Comparison of ENCODE assay signal across 12 cellular contexts in the genomic region with DNA sequence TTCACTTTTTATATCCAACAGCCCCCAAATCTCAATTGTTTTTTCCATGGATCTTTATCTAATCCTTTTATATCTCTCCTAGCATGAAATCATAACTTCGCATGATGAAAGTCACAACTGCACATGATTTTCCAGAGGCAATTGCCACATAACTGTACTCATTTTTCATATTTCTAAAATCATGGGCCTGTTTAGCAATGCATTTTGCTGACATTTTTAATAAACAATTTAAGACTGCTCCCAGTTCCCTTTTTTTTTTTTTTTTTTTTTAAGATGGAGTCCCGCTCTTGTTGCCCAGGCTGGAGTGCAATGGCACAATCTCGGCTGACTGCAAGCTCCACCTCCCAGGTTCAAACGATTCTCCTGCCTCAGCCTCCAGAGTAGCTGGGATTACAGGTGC.
A peak's percentile ranks its signal among the peaks of the same experiment; 100 is the strongest.
DNase-seq lines count a peak whose midpoint lies in the region; ATAC-seq, FAIRE-seq and TF ChIP-seq lines count a peak whose summit lies in the region.
"Had no signal": no experiment of that assay in that cellular context is flagged by ENCODE, and none has a peak within 500 bp of the region (broad histone marks: within the 10 kb centered on the region; RNA-seq: fewer than 3 reads in every experiment).

No MANE protein-coding gene starts in this region.

- H3K9me3 ChIP-seq in liver (ENCODE audit: control insufficient read depth in 4 of 4, low read length in 3 of 4) (no peaks in the 10 kb centered on the region), HepG2 (ENCODE audit: low read length) (no peaks in the 10 kb centered on the region), left lung (no peaks in the 10 kb centered on the region)

- H3K4me3 Mint-ChIP-seq in T-cell (no peak overlapping the region), type B pancreatic cell (no peak overlapping the region), MCF 10A (ENCODE audit: unreplicated experiment) (no peak overlapping the region)

- intact Hi-C loops in HepG2 (cut with micrococcal nuclease; ENCODE audit: unreplicated experiment), result no loop called here
- intact Hi-C loops in left lung (cut with DNase I), result no loop called here
- intact Hi-C loops in MCF 10A (cut with micrococcal nuclease), result no loop called here

- H3K4me3 ChIP-seq in liver (ENCODE audit: low read depth in 1 of 3, low read length in 3 of 3) (no peak overlapping the region), HepG2 (replicated peaks in 1 of 3; ENCODE audit: insufficient read depth in 1 of 3, low read depth in 2 of 3, low read length in 3 of 3) (no peak overlapping the region), left lung (no peak overlapping the region)

- CTCF ChIA-PET in HepG2 (lab: Yijun Ruan, JAX; ENCODE audit: low intra/inter-chr PET ratio, low total read pairs), result no interaction called here
- CTCF ChIA-PET in T-cell (lab: Charles Lee), result interaction anchor here (0.6 to 1.2 kb wide), 3 partner anchors 38 to 64 kb away, joined by 3 to 5 read pairs (median 5); no protein-coding TSS in a partner anchor
- CTCF ChIA-PET in MCF 10A (lab: Yijun Ruan, JAX), result no interaction called here

- H3K27ac ChIP-seq in liver (ENCODE audit: low read depth in 1 of 2, low read length in 2 of 2) (no peak overlapping the region), HepG2 (ENCODE audit: extremely low read length, insufficient read depth, low read length) (no peak overlapping the region), left lung (peak overlapping the region; percentile 87 to 91)
- H3K27ac ChIP-seq: C4-2B had no signal

- H3K4me1 Mint-ChIP-seq in T-cell (peaks cover 21 to 34% (median 33%) of the 10 kb centered on the region in 3 donors), type B pancreatic cell (ENCODE audit: unreplicated experiment) (peaks cover 14% of the 10 kb centered on the region), MCF 10A (ENCODE audit: insufficient read depth, unreplicated experiment) (peaks cover 11% of the 10 kb centered on the region)

- H3K79me2 ChIP-seq in HepG2 (ENCODE audit: insufficient read depth, low read length), result peaks cover 8% of the 10 kb centered on the region

- H3K27me3 ChIP-seq in liver (ENCODE audit: control insufficient read depth in 4 of 4, insufficient read depth in 4 of 4, low read length in 3 of 4) (no peaks in the 10 kb centered on the region), HepG2 (ENCODE audit: control insufficient read depth in 1 of 2, insufficient read depth in 2 of 2, low read length in 2 of 2) (no peaks in the 10 kb centered on the region), left lung (no peaks in the 10 kb centered on the region)

- H3K9ac ChIP-seq in liver (ENCODE audit: low read depth in 1 of 2, low read length in 2 of 2) (no peak overlapping the region), HepG2 (ENCODE audit: insufficient read depth, low read depth, low read length) (no peak overlapping the region)

- H3K36me3 ChIP-seq in liver (ENCODE audit: control insufficient read depth in 4 of 4, insufficient read depth in 3 of 4, low read depth in 1 of 4, low read length in 3 of 4) (peaks cover 0 to 2% (median 0%) of the 10 kb centered on the region in 4 donors), HepG2 (replicated peaks in 1 of 2; ENCODE audit: control insufficient read depth in 1 of 2, insufficient read depth in 2 of 2, low read length in 2 of 2) (peaks cover 0 to 8% of the 10 kb centered on the region in 2 experiments; a peak in 1 of 5 replicates), left lung (peaks cover 0 to 8% of the 10 kb centered on the region in 2 donors)

- in situ Hi-C loops in HepG2 (cut with HindIII; ENCODE audit: extremely low pct_ligation_motif_present, low pct_unique_long_range_greater_than_20kb), result loop anchor here (5.0 kb wide), 1 partner anchor 34 kb away; no protein-coding TSS in a partner anchor

- no peak for TF ChIP-seq EP300 in HepG2 (IDR thresholded peaks at IDR 0.05; ENCODE audit: low read depth in 2 of 2, low read length in 2 of 2)
- TF ChIP-seq EP300 in HepG2 (CRISPR knock-in tag; IDR thresholded peaks at IDR 0.05; ENCODE audit: borderline replicate concordance), result no peak

- FAIRE-seq in HepG2 (lab: Jason Lieb, UNC), result no peak

- TF ChIP-seq CTCF in liver (IDR thresholded peaks at IDR 0.05; ENCODE audit: low read depth, low read length, missing input control) (no peak), HepG2 (CRISPR knock-in tag; IDR thresholded peaks at IDR 0.05) (no peak), left lung (IDR thresholded peaks at IDR 0.05) (no peak), type B pancreatic cell (conservative IDR thresholded peaks at IDR 0.05) (no peak), MCF 10A (IDR thresholded peaks at IDR 0.05; ENCODE audit: unreplicated experiment) (no peak)

- no peaks in the 10 kb centered on the region for H4K20me1 ChIP-seq in HepG2 (ENCODE audit: insufficient read depth, low read length)

- H2AFZ ChIP-seq in HepG2 (ENCODE audit: low read length), result no peak overlapping the region

- TF ChIP-seq RAD21 in liver (IDR thresholded peaks at IDR 0.05) (no peak), HepG2 (CRISPR knock-in tag; IDR thresholded peaks at IDR 0.05) (no peak)

- H3K36me3 Mint-ChIP-seq in T-cell, result peaks cover 13% of the 10 kb centered on the region
- H3K36me3 Mint-ChIP-seq in type B pancreatic cell, result peaks cover 12% of the 10 kb centered on the region
- H3K36me3 Mint-ChIP-seq in MCF 10A (ENCODE audit: insufficient read depth, unreplicated experiment), result peaks cover under 1% of the 10 kb centered on the region

- 90% methylated on average over 4 of the region's 4 CpGs for WGBS in liver
- 97% methylated on average over 4 of the region's 4 CpGs for WGBS in HepG2 (ENCODE audit: low lambda C conversion rate)

- no peak overlapping the region for H3K4me2 ChIP-seq in HepG2 (ENCODE audit: low read depth, low read length)

- DNase-seq in HepG2 (ENCODE audit: low spot score), result no peak
- DNase-seq in T-cell, result no peak
- DNase-seq in left lung, result no peak
- no peak for DNase-seq in type B pancreatic cell (ENCODE audit: extremely low spot score, unreplicated experiment)
- no peak for DNase-seq in AG08395 (ENCODE audit: low spot score)
- no peak for DNase-seq in MCF 10A (ENCODE audit: unreplicated experiment)
- DNase-seq in putamen (ENCODE audit: low spot score), result no peak
- DNase-seq: NCI-H1105; NCI-H526 treated with DMSO at 0.1 percent for 48 hours; stimulated activated CD4-positive, alpha-beta T cell treated with anti-CD3 and anti-CD28 coated beads, Interleukin-15, amount 100 ng/mL, for 24 hours had no signal

- BruUV-seq in HepG2 (replicated peaks; lab: Mats Ljungman, UMichigan) (no TSS peak), MCF 10A (replicated peaks; lab: Mats Ljungman, UMichigan) (no TSS peak)

- H3K27ac Mint-ChIP-seq in T-cell, result peak overlapping the region; percentile 51 to 66
- peak overlapping the region; percentile 33 for H3K27ac Mint-ChIP-seq in type B pancreatic cell
- H3K27ac Mint-ChIP-seq in MCF 10A (ENCODE audit: low read depth, unreplicated experiment), result no peak overlapping the region

- TF ChIP-seq POLR2A in HepG2 (IDR thresholded peaks at IDR 0.05; ENCODE audit: insufficient read depth in 1 of 2, low read depth in 2 of 2, low read length in 2 of 2), result no peak

- POLR2A ChIA-PET in HepG2 (lab: Yijun Ruan, JAX) (interaction anchor here (8.5 to 9.8 kb wide), 2 partner anchors 38 to 49 kb away, joined by 124 to 501 read pairs; no protein-coding TSS in a partner anchor), T-cell (lab: Charles Lee) (interaction anchor here (0.5 to 0.7 kb wide), 2 partner anchors 27 to 71 kb away, joined by 3 to 14 read pairs; no protein-coding TSS in a partner anchor), MCF 10A (lab: Yijun Ruan, JAX) (interaction anchor here (0.6 kb wide), 1 partner anchor 72 kb away, joined by 3 read pairs; no protein-coding TSS in a partner anchor)

- ATAC-seq in HepG2, result no peak
- no peak for ATAC-seq in T-cell (replicated peaks in 1 of 4)
- ATAC-seq in left lung, result no peak

- no peaks in the 10 kb centered on the region for H3K27me3 Mint-ChIP-seq in T-cell
- no peaks in the 10 kb centered on the region for H3K27me3 Mint-ChIP-seq in type B pancreatic cell
- H3K27me3 Mint-ChIP-seq in MCF 10A (ENCODE audit: insufficient read depth, unreplicated experiment), result no peaks in the 10 kb centered on the region

- H3K9me3 Mint-ChIP-seq in T-cell (no peaks in the 10 kb centered on the region), type B pancreatic cell (no peaks in the 10 kb centered on the region), MCF 10A (ENCODE audit: unreplicated experiment) (no peaks in the 10 kb centered on the region)

- H3K4me1 ChIP-seq in liver (ENCODE audit: control insufficient read depth in 4 of 4, insufficient read depth in 4 of 4, low read length in 3 of 4) (peaks cover 0 to 9% (median 6%) of the 10 kb centered on the region in 4 donors), HepG2 (ENCODE audit: insufficient read depth, low read length) (peaks cover 67% of the 10 kb centered on the region), left lung (peaks cover 17 to 93% of the 10 kb centered on the region in 2 donors)

TF ChIP-seq in liver, 16 proteins besides CTCF, POLR2A, EP300 and RAD21:
- TF ChIP-seq YY1 (IDR thresholded peaks at IDR 0.05) (peak; percentile 19), GABPA (IDR thresholded peaks at IDR 0.05 in 1 of 2, conservative IDR thresholded peaks at IDR 0.05 in 1 of 2) (no peak)

TF ChIP-seq in HepG2, 621 proteins besides CTCF, POLR2A, EP300 and RAD21 (continues in another document):
- TF ChIP-seq GATAD2A (CRISPR knock-in tag; IDR thresholded peaks at IDR 0.05), result no peak
- TF ChIP-seq TBL1XR1 (IDR thresholded peaks at IDR 0.05; ENCODE audit: borderline replicate concordance, low read length, partially characterized antibody), result no peak
- no peak for TF ChIP-seq ZNF30 (CRISPR knock-in tag; IDR thresholded peaks at IDR 0.05)
- no peak for TF ChIP-seq HHEX (CRISPR knock-in tag; IDR thresholded peaks at IDR 0.05)
- no peak for TF ChIP-seq NFE2 (CRISPR knock-in tag; IDR thresholded peaks at IDR 0.05)
- no peak for TF ChIP-seq ZNF724P (CRISPR knock-in tag; IDR thresholded peaks at IDR 0.05; ENCODE audit: borderline replicate concordance)
- no peak for TF ChIP-seq GTF2F1 (IDR thresholded peaks at IDR 0.05; ENCODE audit: low read length)
- TF ChIP-seq, protein P1, sequence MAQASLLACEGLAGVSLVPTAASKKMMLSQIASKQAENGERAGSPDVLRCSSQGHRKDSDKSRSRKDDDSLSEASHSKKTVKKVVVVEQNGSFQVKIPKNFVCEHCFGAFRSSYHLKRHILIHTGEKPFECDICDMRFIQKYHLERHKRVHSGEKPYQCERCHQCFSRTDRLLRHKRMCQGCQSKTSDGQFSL (CRISPR knock-in tag; IDR thresholded peaks at IDR 0.05), result no peak
- no peak for TF ChIP-seq TCF7 (IDR thresholded peaks at IDR 0.05; ENCODE audit: low read depth)
- TF ChIP-seq ZNF546 (CRISPR knock-in tag; conservative IDR thresholded peaks at IDR 0.05), result no peak
- TF ChIP-seq ZNF792 (CRISPR knock-in tag; IDR thresholded peaks at IDR 0.05), result no peak
- no peak for TF ChIP-seq NBN (conservative IDR thresholded peaks at IDR 0.05)
- TF ChIP-seq ZBTB8A (CRISPR knock-in tag; IDR thresholded peaks at IDR 0.05; ENCODE audit: borderline replicate concordance, low read depth), result no peak
- TF ChIP-seq PHF21A (CRISPR knock-in tag; IDR thresholded peaks at IDR 0.05), result no peak
- TF ChIP-seq KLF6 (CRISPR knock-in tag; IDR thresholded peaks at IDR 0.05), result no peak
- TF ChIP-seq PAF1 (CRISPR knock-in tag; IDR thresholded peaks at IDR 0.05), result no peak

Comparison
In these comparisons a context has a peak if more than half of its experiments do, and no peak if none do; other contexts are left out.
1. H3K27ac ChIP-seq: peak in left lung (2 of 2); none in liver (0 of 2) and HepG2 (single experiment).
2. CTCF ChIA-PET loops: an anchor here in T-cell (0.6 to 1.2 kb wide); none called in HepG2 and MCF 10A.